In genomic region chr7:1260236-1260635, GRCh38 we compare ENCODE assay signal across 25 cellular contexts. TPM values are rescaled to one million over a fixed set of nuclear protein-coding genes. Genes with fewer than 3 reads are reported as not detected.
DNase-seq lines count a peak whose midpoint lies in the region; ATAC-seq, FAIRE-seq and TF ChIP-seq lines count a peak whose summit lies in the region.
"Had no signal": no experiment of that assay in that cellular context is flagged by ENCODE, and none has a peak within 500 bp of the region (broad histone marks: within the 10 kb centered on the region; RNA-seq: fewer than 3 reads in every experiment).

No MANE protein-coding gene starts in this region.

- H3K9me3 Mint-ChIP-seq in osteocyte (ENCODE audit: unreplicated experiment): no peaks in the 10 kb centered on the region
- H3K9me3 Mint-ChIP-seq: CD4-positive, alpha-beta T cell; H9; HFFc6 had no signal

- WGBS in A549 (ENCODE audit: missing lambda C conversion rate): 23% methylated on average over 9 of the region's 21 CpGs
- no CpG with 5 or more reads among the region's 21 CpGs for WGBS in HepG2 (ENCODE audit: low lambda C conversion rate)

- CTCF ChIA-PET in A549 (lab: Yijun Ruan, JAX): no interaction called here
- CTCF ChIA-PET in HepG2 (lab: Yijun Ruan, JAX; ENCODE audit: low intra/inter-chr PET ratio, low total read pairs): no interaction called here

- DNase-seq in A549 (ENCODE audit: low read depth in 1 of 2, low spot score in 1 of 2) (no peak), G401 (ENCODE audit: low spot score) (peak; percentile 48), WERI-Rb-1 (no peak), HepG2 (ENCODE audit: low spot score) (no peak), epidermal melanocyte (ENCODE audit: insufficient read length, low spot score) (no peak), osteocyte (ENCODE audit: extremely low spot score, unreplicated experiment) (no peak)
- DNase-seq: ACHN; CD4-positive, alpha-beta T cell; COR-L47; DMS79; H9; HFFc6; KBM-7; MM.1S; NCI-H1092; NCI-H146; NCI-H2029; NCI-H2227 treated with DMSO at 0.1 percent for 48 hours; NCI-H510A; SHP77 had no signal

- no peak for TF ChIP-seq POLR2A in A549 (IDR thresholded peaks at IDR 0.05; ENCODE audit: low read length)
- no peak for TF ChIP-seq POLR2A in HepG2 (IDR thresholded peaks at IDR 0.05; ENCODE audit: insufficient read depth in 1 of 2, low read depth in 2 of 2, low read length in 2 of 2)

- no peaks in the 10 kb centered on the region for H3K4me1 Mint-ChIP-seq in osteocyte (ENCODE audit: unreplicated experiment)

- TF ChIP-seq CTCF in A549 (IDR thresholded peaks at IDR 0.05) (no peak), WERI-Rb-1 (IDR thresholded peaks at IDR 0.05; ENCODE audit: low read depth, low read length) (no peak), HepG2 (CRISPR knock-in tag; IDR thresholded peaks at IDR 0.05) (no peak), osteocyte (IDR thresholded peaks at IDR 0.05) (no peak)

- H3K27ac Mint-ChIP-seq in osteocyte (ENCODE audit: unreplicated experiment): no peak overlapping the region
- H3K27ac Mint-ChIP-seq: CD4-positive, alpha-beta T cell; H9; HFFc6 had no signal

- no peak overlapping the region for H3K9ac ChIP-seq in HepG2 (ENCODE audit: insufficient read depth, low read depth, low read length)
- H3K9ac ChIP-seq: BLaER1 had no signal

- H3K36me3 ChIP-seq in WERI-Rb-1: no peaks in the 10 kb centered on the region
- H3K36me3 ChIP-seq in HepG2 (replicated peaks in 1 of 2; ENCODE audit: control insufficient read depth in 1 of 2, insufficient read depth in 2 of 2, low read length in 2 of 2): no peaks in the 10 kb centered on the region
- H3K36me3 ChIP-seq: BLaER1 had no signal

- no peak overlapping the region for H3K4me3 Mint-ChIP-seq in osteocyte (ENCODE audit: unreplicated experiment)
- H3K4me3 Mint-ChIP-seq: CD4-positive, alpha-beta T cell; H9; HFFc6 had no signal

- H3K27me3 ChIP-seq in WERI-Rb-1 (ENCODE audit: insufficient read depth, low read depth, severe bottlenecking) (no peaks in the 10 kb centered on the region), HepG2 (ENCODE audit: control insufficient read depth in 1 of 2, insufficient read depth in 2 of 2, low read length in 2 of 2) (peaks cover 21 to 81% of the 10 kb centered on the region in 2 experiments)

- H3K79me2 ChIP-seq in HepG2 (ENCODE audit: insufficient read depth, low read length): no peaks in the 10 kb centered on the region

- no peak overlapping the region for H2AFZ ChIP-seq in HepG2 (ENCODE audit: low read length)

- POLR2A ChIA-PET in A549 (lab: Yijun Ruan, JAX): no interaction called here
- POLR2A ChIA-PET in HepG2 (lab: Yijun Ruan, JAX): no interaction called here

- in situ Hi-C loops in G401 (cut with HindIII; ENCODE audit: low sequenced_read_pairs): no loop called here
- in situ Hi-C loops in HepG2 (cut with HindIII; ENCODE audit: extremely low pct_ligation_motif_present, low pct_unique_long_range_greater_than_20kb): no loop called here

- ATAC-seq in A549: peak; percentile 16 to 39; a peak in 3 of 6 replicates
- ATAC-seq in HepG2: no peak
- no peak for ATAC-seq in HG03135 (IDR thresholded peaks at IDR 0.05; ENCODE audit: unreplicated experiment)
- ATAC-seq in GM21423 (IDR thresholded peaks at IDR 0.05; ENCODE audit: unreplicated experiment): no peak

- BruUV-seq in HepG2 (replicated peaks; lab: Mats Ljungman, UMichigan): no TSS peak

- no peak for TF ChIP-seq RAD21 in A549 (conservative IDR thresholded peaks at IDR 0.05 in 1 of 2, IDR thresholded peaks at IDR 0.05 in 1 of 2)
- no peak for TF ChIP-seq RAD21 in HepG2 (CRISPR knock-in tag; IDR thresholded peaks at IDR 0.05)

- H3K4me2 ChIP-seq in A549: no peak overlapping the region
- H3K4me2 ChIP-seq in HepG2 (ENCODE audit: low read depth, low read length): no peak overlapping the region
- H3K4me2 ChIP-seq: BLaER1 had no signal

- FAIRE-seq in A549 (lab: Jason Lieb, UNC) (no peak), HepG2 (lab: Jason Lieb, UNC) (no peak)

- no peaks in the 10 kb centered on the region for H3K9me3 ChIP-seq in A549
- H3K9me3 ChIP-seq in WERI-Rb-1 (ENCODE audit: severe bottlenecking): no peaks in the 10 kb centered on the region
- no peaks in the 10 kb centered on the region for H3K9me3 ChIP-seq in HepG2 (ENCODE audit: low read length)
- H3K9me3 ChIP-seq: BLaER1 had no signal

- H3K27me3 Mint-ChIP-seq in osteocyte (ENCODE audit: unreplicated experiment): peaks cover 22% of the 10 kb centered on the region

- intact Hi-C loops in HepG2 (cut with micrococcal nuclease; ENCODE audit: unreplicated experiment): no loop called here

- H3K4me3 ChIP-seq in A549 (no peak overlapping the region), WERI-Rb-1 (ENCODE audit: low read depth, low read length) (peak overlapping the region; percentile 13; the same call in 1 of the 2 replicates), HepG2 (replicated peaks in 1 of 3; ENCODE audit: insufficient read depth in 1 of 3, low read depth in 2 of 3, low read length in 3 of 3) (no peak overlapping the region)
- H3K4me3 ChIP-seq: BLaER1, SK-N-MC had no signal

- H3K36me3 Mint-ChIP-seq in osteocyte (ENCODE audit: unreplicated experiment): no peaks in the 10 kb centered on the region

- H3K4me1 ChIP-seq in A549: no peaks in the 10 kb centered on the region
- no peaks in the 10 kb centered on the region for H3K4me1 ChIP-seq in HepG2 (ENCODE audit: insufficient read depth, low read length)
- H3K4me1 ChIP-seq: BLaER1 had no signal

- H4K20me1 ChIP-seq in HepG2 (ENCODE audit: insufficient read depth, low read length): no peaks in the 10 kb centered on the region

- H3K27ac ChIP-seq in A549 (no peak overlapping the region), WERI-Rb-1 (peak overlapping the region; percentile 36), HepG2 (ENCODE audit: extremely low read length, insufficient read depth, low read length) (no peak overlapping the region)
- H3K27ac ChIP-seq: BLaER1, SK-N-MC had no signal

- TF ChIP-seq EP300 in A549 (IDR thresholded peaks at IDR 0.05) (no peak), HepG2 (IDR thresholded peaks at IDR 0.05; ENCODE audit: low read depth in 2 of 2, low read length in 2 of 2) (no peak), HepG2 (CRISPR knock-in tag; IDR thresholded peaks at IDR 0.05; ENCODE audit: borderline replicate concordance) (no peak)

TF ChIP-seq in HepG2, 621 proteins besides CTCF, POLR2A, EP300 and RAD21 (continues in another document):
- no peak for TF ChIP-seq ZC3H13 (CRISPR knock-in tag; IDR thresholded peaks at IDR 0.05)
- TF ChIP-seq BCLAF1 (IDR thresholded peaks at IDR 0.05): no peak
- no peak for TF ChIP-seq NCOR1 (IDR thresholded peaks at IDR 0.05; ENCODE audit: borderline replicate concordance, low read length)
- TF ChIP-seq ZNF644 (CRISPR knock-in tag; IDR thresholded peaks at IDR 0.05; ENCODE audit: low read depth): no peak

RNA-seq across cellular contexts. Expression of gene UNCX, which starts 27.6 kb away (rescaled TPM):
- polyA plus RNA-seq in A549 (2011; rRNA removed) (not detected in 2 replicates), A549 (2017; fragmentation: RNase III; extraction: RNeasy Plus Mini Kit Qiagen cat#74134 plus additional on column Dnase treatment) (not detected in 3 replicates), HepG2 (2011; rRNA removed) (not detected in 2 replicates)
- not detected in 2 replicates for polyA plus RNA-seq in A549 (2012; cell fraction: cytosol; rRNA removed)
- polyA plus RNA-seq in A549 (2012; cell fraction: nucleus; rRNA removed): not detected in 2 replicates
- polyA minus RNA-seq in A549 (2011; rRNA and poly(A)+ RNA removed): not detected in 2 replicates
- total RNA-seq in G401 (2014; rRNA removed; shearing (Covaris generic)): 0.10 and 0.25 TPM in 2 replicates
- total RNA-seq in HepG2 (2016; rRNA removed; fragmentation: Illumina TruSeq; extraction: Trizol) (not detected in 2 replicates), osteocyte (not detected in 2 replicates)
- not detected in 2 replicates for total RNA-seq in HepG2 (2016; cell fraction: cytosol; rRNA removed; fragmentation: Illumina TruSeq; extraction: Trizol; ENCODE audit: low read depth)
- total RNA-seq in HepG2 (2016; cell fraction: insoluble cytoplasmic fraction; rRNA removed; fragmentation: Illumina TruSeq; extraction: Trizol): not detected in 2 replicates
- not detected in 2 replicates for total RNA-seq in HepG2 (2016; cell fraction: membrane; rRNA removed; fragmentation: Illumina TruSeq; extraction: Trizol)
- not detected in 2 replicates for total RNA-seq in HepG2 (2016; cell fraction: nucleus; rRNA removed; fragmentation: Illumina TruSeq; extraction: Trizol)
- not detected in 2 replicates for polyA plus RNA-seq in HepG2 (2011; cell fraction: cytosol; rRNA removed)
- not detected in 2 replicates for polyA plus RNA-seq in HepG2 (2011; cell fraction: nucleus; rRNA removed)
- polyA plus RNA-seq in HepG2 (2012): not detected in 2 replicates
- polyA plus RNA-seq in HepG2 (2016; cell fraction: cytosol; fragmentation: Illumina TruSeq; extraction: Trizol; ENCODE audit: low read depth): not detected in 2 replicates
- polyA plus RNA-seq in HepG2 (2016; cell fraction: insoluble cytoplasmic fraction; fragmentation: Illumina TruSeq; extraction: Trizol; ENCODE audit: low read depth): not detected in 2 replicates
- not detected in 2 replicates for polyA plus RNA-seq in HepG2 (2016; cell fraction: membrane; fragmentation: Illumina TruSeq; extraction: Trizol; ENCODE audit: low read depth)
- polyA plus RNA-seq in HepG2 (2016; cell fraction: nucleus; fragmentation: Illumina TruSeq; extraction: Trizol; ENCODE audit: insufficient read depth, low read depth): not detected in 2 replicates
- not detected in 2 replicates for polyA minus RNA-seq in HepG2 (2011; rRNA and poly(A)+ RNA removed; ENCODE audit: low replicate concordance)
- not detected in 2 replicates for polyA minus RNA-seq in HepG2 (2011; cell fraction: cytosol; rRNA and poly(A)+ RNA removed)
- not detected in 2 replicates for polyA minus RNA-seq in HepG2 (2011; cell fraction: nucleus; rRNA and poly(A)+ RNA removed)
- total RNA-seq: CD4-positive, alpha-beta T cell; H9; HFFc6; RPMI7951 had no signal

Comparison
In these comparisons a context has a peak if more than half of its experiments do, and no peak if none do; other contexts are left out.
1. ATAC-seq: peak in A549 (2 of 2); none in HepG2 (single experiment), HG03135 (single experiment) and GM21423 (single experiment).